ENCODE assay signal across 21 cellular contexts in the genomic region with DNA sequence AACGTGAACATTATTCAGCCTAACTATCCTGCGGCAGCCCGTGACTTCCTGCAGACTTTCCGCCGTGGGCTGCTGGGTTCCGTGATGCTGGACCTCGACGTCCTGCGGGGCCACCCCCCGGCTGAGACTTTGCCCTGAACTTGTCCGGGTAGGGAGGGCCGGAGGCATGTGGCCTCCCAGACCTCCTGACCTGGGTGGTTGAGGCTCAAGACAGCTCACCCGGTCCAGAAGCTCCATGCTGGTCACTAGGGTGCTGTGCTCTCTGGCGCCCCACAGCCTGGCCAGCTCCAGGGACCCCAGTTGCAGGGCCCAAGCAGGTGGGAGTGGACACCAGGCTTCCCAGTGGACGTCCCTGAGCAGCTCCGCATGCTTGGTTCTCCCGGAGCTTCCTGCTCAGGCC. TPM values are rescaled to one million over a fixed set of nuclear protein-coding genes. Genes with fewer than 3 reads are reported as not detected.
"Had no signal": no experiment of that assay in that cellular context is flagged by ENCODE, and none has a peak within 500 bp of the region (broad histone marks: within the 10 kb centered on the region; RNA-seq: fewer than 3 reads in every experiment).

No MANE protein-coding gene starts in this region.

- H3K36me3 ChIP-seq: right lobe of liver had no signal

- H2AFZ ChIP-seq: parathyroid adenoma had no signal

- H3K4me1 ChIP-seq: parathyroid adenoma, right lobe of liver had no signal

- H3K4me3 ChIP-seq: adrenal gland, ascending aorta, gastroesophageal sphincter, right lobe of liver, skin epidermis, tibial artery had no signal

- DNase-seq: activated B cell treated with CpG ODN at 0.5 μM for 24 hours; activated CD4-positive, alpha-beta T cell treated with anti-CD3 and anti-CD28 coated beads for 36 hours; activated CD8-positive, alpha-beta T cell treated with anti-CD3 and anti-CD28 coated beads for 36 hours; activated naive CD4-positive, alpha-beta T cell; brain microvascular endothelial cell; central memory CD4-positive, alpha-beta T cell; islet precursor cell; left colon; mesenchymal stem cell; stimulated activated CD4-positive, alpha-beta T cell treated with anti-CD3 and anti-CD28 coated beads, Interleukin-2, amount 100 ng/mL, for 24 hours; stimulated activated naive CD8-positive, alpha-beta T cell treated with anti-CD3 and anti-CD28 coated beads, Interleukin-15, amount 100 ng/mL, for 72 hours; T-helper 17 cell; tibial artery had no signal

- H3K9me3 ChIP-seq: adrenal gland, ascending aorta, gastroesophageal sphincter, neutrophil, right lobe of liver, tibial artery had no signal

- H3K27ac ChIP-seq: adrenal gland, ascending aorta, brain microvascular endothelial cell, gastroesophageal sphincter, neutrophil, parathyroid adenoma, right lobe of liver, skin epidermis, tibial artery had no signal

- H3K27me3 ChIP-seq: adrenal gland, ascending aorta, right lobe of liver had no signal

RNA-seq across cellular contexts. Expression of a gene that starts 4.4 kb away (rescaled TPM):
- total RNA-seq: activated B cell treated with CpG ODN at 0.5 μM for 24 hours; activated CD4-positive, alpha-beta T cell treated with anti-CD3 and anti-CD28 coated beads for 36 hours; activated CD8-positive, alpha-beta T cell treated with anti-CD3 and anti-CD28 coated beads for 36 hours; ascending aorta; left colon; T-helper 17 cell; ureter had no signal
